ENCODE assay signal across 33 cellular contexts in the genomic region with DNA sequence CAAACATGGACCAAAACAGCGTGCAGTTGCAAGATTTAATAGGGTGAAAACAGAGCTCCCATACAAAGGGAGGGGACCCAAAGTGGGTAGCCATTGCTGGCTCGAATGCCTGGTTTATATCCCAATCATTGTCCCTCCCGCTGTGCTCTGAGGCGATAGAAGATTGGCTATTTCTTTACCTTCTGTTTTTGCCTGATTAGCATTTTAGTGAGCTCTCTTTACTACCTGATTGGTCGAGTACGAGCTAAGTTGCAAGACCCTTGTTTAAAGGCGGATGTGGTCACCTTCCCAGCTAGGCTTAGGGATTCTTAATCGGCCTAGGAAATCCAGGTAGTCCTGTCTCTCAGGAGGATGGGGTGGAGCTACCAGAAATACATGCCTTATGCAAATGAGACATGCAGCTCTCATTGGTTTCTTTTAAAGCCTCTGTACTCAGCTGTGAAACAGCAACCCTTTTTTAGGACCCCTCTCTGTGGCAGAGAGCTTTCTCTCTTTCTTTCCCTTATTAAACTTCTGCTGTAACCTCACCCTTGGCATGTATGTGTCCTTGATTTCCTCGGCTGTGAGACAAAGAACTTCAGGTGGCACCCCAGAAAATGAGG.
"Had no signal": no experiment of that assay in that cellular context is flagged by ENCODE, and none has a peak within 500 bp of the region (broad histone marks: within the 10 kb centered on the region; RNA-seq: fewer than 3 reads in every experiment).

No MANE protein-coding gene starts in this region.

- H3K27me3 ChIP-seq: MG63 had no signal

- H3K27ac ChIP-seq: KMS-11 had no signal

- H3K4me3 ChIP-seq: MG63 had no signal

- H3K4me2 ChIP-seq: KMS-11 had no signal

- H3K9ac ChIP-seq: KMS-11 had no signal

- H3K36me3 ChIP-seq: MG63 had no signal

- DNase-seq: Karpas-422, Kasumi-1, MG63, MM.1S, MV-4-11, NCI-H1048, NCI-H1092, NCI-H1092 treated with DMSO at 0.1 percent for 48 hours, NCI-H1105, NCI-H1105 treated with DMSO at 0.1 percent for 48 hours, NCI-H1417, NCI-H1417 treated with DMSO at 0.1 percent for 48 hours, NCI-H1436, NCI-H1436 treated with DMSO at 0.1 percent for 48 hours, NCI-H146, NCI-H1694, NCI-H1694 treated with DMSO at 0.1 percent for 48 hours, NCI-H187, NCI-H187 treated with DMSO at 0.1 percent for 48 hours, NCI-H1930, NCI-H2029, NCI-H2029 treated with DMSO at 0.1 percent for 48 hours, NCI-H2081, NCI-H2081 treated with DMSO at 0.1 percent for 48 hours, NCI-H2107, NCI-H2171, NCI-H2171 treated with DMSO at 0.1 percent for 48 hours, NCI-H2227 treated with DMSO at 0.1 percent for 48 hours, NCI-H345, NCI-H446, NCI-H446 treated with DMSO at 0.1 percent for 48 hours, NCI-H510A had no signal
